1 cellular context compared by ENCODE assay signal in the genomic region with DNA sequence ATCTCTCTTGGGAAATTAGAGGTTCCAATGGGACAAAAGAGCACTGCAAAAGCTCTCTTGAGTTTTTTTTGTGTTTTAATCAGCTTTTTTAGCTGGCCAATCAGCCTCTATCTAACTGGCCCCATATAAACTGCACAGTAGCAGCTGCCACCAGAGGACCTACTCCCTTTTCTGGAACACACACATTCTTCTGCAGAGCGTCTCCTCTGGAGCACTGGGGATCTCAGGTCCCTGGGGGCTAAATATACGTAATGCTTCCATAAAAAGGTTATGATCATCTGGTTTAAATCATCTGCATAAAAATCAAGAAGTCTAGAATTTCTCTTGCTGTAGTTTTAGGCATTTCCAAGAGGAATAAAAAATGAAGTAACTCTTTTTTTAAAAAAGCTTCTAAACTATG.
TF ChIP-seq lines count a peak whose summit lies in the region.

No MANE protein-coding gene starts in this region.

TF ChIP-seq in K562, 482 proteins besides CTCF, POLR2A, EP300 and RAD21 (continued from another document):
- no peak for TF ChIP-seq BCLAF1 (IDR thresholded peaks at IDR 0.05; ENCODE audit: borderline replicate concordance in 1 of 2, control insufficient read depth in 1 of 2, low read depth in 2 of 2, low read length in 1 of 2)
- TF ChIP-seq MAFF (IDR thresholded peaks at IDR 0.05; ENCODE audit: low read length) = no peak
- no peak for TF ChIP-seq MCM5 (IDR thresholded peaks at IDR 0.05; ENCODE audit: low read depth)
TF ChIP-seq in K562: peak in this region for 0.
